In genomic region chr15:31234815-31235214, GRCh38 we compare ENCODE assay signal across 19 cellular contexts.
"Had no signal": no experiment of that assay in that cellular context is flagged by ENCODE, and none has a peak within 500 bp of the region (broad histone marks: within the 10 kb centered on the region; RNA-seq: fewer than 3 reads in every experiment).

No MANE protein-coding gene starts in this region.

- H3K4me1 ChIP-seq: colonic mucosa had no signal

- H3K4me3 Mint-ChIP-seq: activated T-cell treated with anti-CD3 and anti-CD28 coated beads, Interleukin-2, amount 50 U/mL, for 72 hours; natural killer cell treated with Interleukin-12 subunit alpha and Interleukin-12 subunit beta and Interleukin-15 and Interleukin-18, amount 100 ng/mL, for 72 hours; stimulated activated effector memory CD8-positive, alpha-beta T cell treated with anti-CD3 and anti-CD28 coated beads, Interleukin-12 subunit alpha, Interleukin-12 subunit beta, amount 100 ng/mL, for 72 hours had no signal

- H3K27ac ChIP-seq: neutrophil, right lobe of liver had no signal

- H3K36me3 ChIP-seq: colonic mucosa, neutrophil, pancreas, right lobe of liver, upper lobe of left lung had no signal

- H3K27me3 ChIP-seq: colonic mucosa, neutrophil, pancreas, right lobe of liver, testis, upper lobe of left lung had no signal

- H3K9me3 ChIP-seq: colonic mucosa, neutrophil, pancreas, right lobe of liver, testis, upper lobe of left lung had no signal

- H3K36me3 Mint-ChIP-seq: activated naive CD4-positive, alpha-beta T cell treated with anti-CD3 and anti-CD28 coated beads, Interleukin-2, amount 50 U/mL, for 72 hours; natural killer cell treated with Interleukin-12 subunit alpha and Interleukin-12 subunit beta and Interleukin-15 and Interleukin-18, amount 100 ng/mL, for 72 hours had no signal

- H3K4me1 Mint-ChIP-seq: stimulated activated effector memory CD8-positive, alpha-beta T cell treated with anti-CD3 and anti-CD28 coated beads, Interleukin-12 subunit alpha, Interleukin-12 subunit beta, amount 100 ng/mL, for 72 hours had no signal

- H3K27ac Mint-ChIP-seq: activated naive CD4-positive, alpha-beta T cell treated with anti-CD3 and anti-CD28 coated beads, Interleukin-2, amount 50 U/mL, for 72 hours; activated T-cell treated with anti-CD3 and anti-CD28 coated beads, Interleukin-2, amount 50 U/mL, for 72 hours had no signal

- H3K27me3 Mint-ChIP-seq: natural killer cell treated with Interleukin-12 subunit alpha and Interleukin-12 subunit beta and Interleukin-15 and Interleukin-18, amount 100 ng/mL, for 72 hours had no signal

- H3K9me3 Mint-ChIP-seq: activated naive CD4-positive, alpha-beta T cell treated with anti-CD3 and anti-CD28 coated beads, Interleukin-2, amount 50 U/mL, for 72 hours; activated T-cell treated with anti-CD3 and anti-CD28 coated beads, Interleukin-2, amount 50 U/mL, for 72 hours; natural killer cell treated with Interleukin-12 subunit alpha and Interleukin-12 subunit beta and Interleukin-15 and Interleukin-18, amount 100 ng/mL, for 72 hours; stimulated activated effector memory CD8-positive, alpha-beta T cell treated with anti-CD3 and anti-CD28 coated beads, Interleukin-12 subunit alpha, Interleukin-12 subunit beta, amount 100 ng/mL, for 72 hours had no signal

- ATAC-seq: activated naive CD4-positive, alpha-beta T cell treated with anti-CD3 and anti-CD28 coated beads, Interleukin-2, amount 50 U/mL, for 72 hours; activated T-cell treated with anti-CD3 and anti-CD28 coated beads, Interleukin-2, amount 50 U/mL, for 72 hours; natural killer cell treated with Interleukin-12 subunit alpha and Interleukin-12 subunit beta and Interleukin-15 and Interleukin-18, amount 100 ng/mL, for 72 hours; pancreas; stimulated activated effector memory CD8-positive, alpha-beta T cell treated with anti-CD3 and anti-CD28 coated beads, Interleukin-12 subunit alpha, Interleukin-12 subunit beta, amount 100 ng/mL, for 72 hours had no signal

- H3K4me3 ChIP-seq: colonic mucosa, pancreas, right lobe of liver, testis, upper lobe of left lung had no signal

- DNase-seq: activated CD4-positive, alpha-beta T cell treated with anti-CD3 and anti-CD28 coated beads, Interleukin-2, amount 50 U/mL, for 1 hour; activated CD4-positive, CD25-positive, alpha-beta regulatory T cell treated with anti-CD3 and anti-CD28 coated beads, Interleukin-2, amount 50 U/mL, for 72 hours; activated CD8-positive, alpha-beta memory T cell treated with anti-CD3 and anti-CD28 coated beads, Interleukin-2, amount 50 U/mL, for 4 hours; activated gamma-delta T cell treated with Interleukin-2 at 50 U/mL for 16 hours; activated T-cell treated with anti-CD3 and anti-CD28 coated beads, Interleukin-2, amount 50 U/mL, for 72 hours; central memory CD4-positive, alpha-beta T cell; colonic mucosa; foreskin melanocyte; right lobe of liver; stimulated activated CD4-positive, alpha-beta T cell treated with anti-CD3 and anti-CD28 coated beads, Interleukin-4, amount 100 ng/mL, for 24 hours; T-helper 1 cell; T-helper 9 cell; testis; upper lobe of left lung had no signal
